In genomic region chr2:159054985-159055384, GRCh38 we compare ENCODE assay signal across 14 cellular contexts.
DNase-seq lines count a peak whose midpoint lies in the region; ATAC-seq, FAIRE-seq and TF ChIP-seq lines count a peak whose summit lies in the region.
"Had no signal": no experiment of that assay in that cellular context is flagged by ENCODE, and none has a peak within 500 bp of the region (broad histone marks: within the 10 kb centered on the region; RNA-seq: fewer than 3 reads in every experiment).

No MANE protein-coding gene starts in this region.

- H3K9ac ChIP-seq in colonic mucosa (ENCODE audit: low read depth in 2 of 2, low read length in 2 of 2) = no peak overlapping the region

- peaks cover 4% of the 10 kb centered on the region for H3K4me1 ChIP-seq in colonic mucosa

- TF ChIP-seq CTCF in colonic mucosa (IDR thresholded peaks at IDR 0.05) (no peak), nephron progenitor cell (IDR thresholded peaks at IDR 0.05) (no peak)

- no peaks in the 10 kb centered on the region for H3K9me3 Mint-ChIP-seq in nephron progenitor cell
- H3K9me3 Mint-ChIP-seq in activated T-cell treated with anti-CD3 and anti-CD28 coated beads, Interleukin-2, amount 50 U/mL, for 72 hours = no peaks in the 10 kb centered on the region
- H3K9me3 Mint-ChIP-seq: CD14-positive monocyte had no signal

- H3K9me3 ChIP-seq in colonic mucosa = no peaks in the 10 kb centered on the region
- H3K9me3 ChIP-seq: A549 had no signal

- H3K4me3 Mint-ChIP-seq in nephron progenitor cell = no peak overlapping the region
- H3K4me3 Mint-ChIP-seq in activated T-cell treated with anti-CD3 and anti-CD28 coated beads, Interleukin-2, amount 50 U/mL, for 72 hours = no peak overlapping the region
- H3K4me3 Mint-ChIP-seq: CD14-positive monocyte had no signal

- DNase-seq in COLO829 (ENCODE audit: low spot score) = peak; percentile 84
- peak; percentile 2 for DNase-seq in Jurkat, Clone E6-1 (ENCODE audit: low read depth, low spot score)
- no peak for DNase-seq in colonic mucosa
- no peak for DNase-seq in nephron progenitor cell
- DNase-seq in activated T-cell treated with anti-CD3 and anti-CD28 coated beads, Interleukin-2, amount 50 U/mL, for 72 hours = no peak
- DNase-seq in HTR-8/SVneo (ENCODE audit: insufficient read length, low spot score) = no peak
- DNase-seq: NCI-H1436 treated with DMSO at 0.1 percent for 48 hours, NCI-H2081, NCI-H510A treated with DMSO at 0.1 percent for 48 hours had no signal

- no peaks in the 10 kb centered on the region for H3K27me3 Mint-ChIP-seq in nephron progenitor cell (ENCODE audit: low read depth, poor library complexity)
- H3K27me3 Mint-ChIP-seq in activated T-cell treated with anti-CD3 and anti-CD28 coated beads, Interleukin-2, amount 50 U/mL, for 72 hours (ENCODE audit: low read depth) = no peaks in the 10 kb centered on the region

- H3K4me3 ChIP-seq in Jurkat, Clone E6-1 (ENCODE audit: low read length) = no peak overlapping the region
- H3K4me3 ChIP-seq in colonic mucosa = no peak overlapping the region
- H3K4me3 ChIP-seq: A549 had no signal

- H3K27ac ChIP-seq in colonic mucosa = peak overlapping the region; percentile 15
- H3K27ac ChIP-seq: A549 had no signal

- peaks cover 76% of the 10 kb centered on the region for H3K4me1 Mint-ChIP-seq in nephron progenitor cell
- H3K4me1 Mint-ChIP-seq in activated T-cell treated with anti-CD3 and anti-CD28 coated beads, Interleukin-2, amount 50 U/mL, for 72 hours (ENCODE audit: low read depth) = no peaks in the 10 kb centered on the region
- H3K4me1 Mint-ChIP-seq: CD14-positive monocyte had no signal

- peaks cover 17% of the 10 kb centered on the region for H3K36me3 Mint-ChIP-seq in nephron progenitor cell (ENCODE audit: low read depth)
- no peaks in the 10 kb centered on the region for H3K36me3 Mint-ChIP-seq in activated T-cell treated with anti-CD3 and anti-CD28 coated beads, Interleukin-2, amount 50 U/mL, for 72 hours (ENCODE audit: insufficient read depth in 2 of 2)
- H3K36me3 Mint-ChIP-seq: CD14-positive monocyte had no signal

- no peaks in the 10 kb centered on the region for H3K36me3 ChIP-seq in colonic mucosa

- peak overlapping the region; percentile 36 for H3K27ac Mint-ChIP-seq in nephron progenitor cell
- H3K27ac Mint-ChIP-seq in activated T-cell treated with anti-CD3 and anti-CD28 coated beads, Interleukin-2, amount 50 U/mL, for 72 hours = no peak overlapping the region
- H3K27ac Mint-ChIP-seq: CD14-positive monocyte had no signal

- intact Hi-C loops in colonic mucosa (cut with DNase I) = no loop called here

- FAIRE-seq in HTR-8/SVneo (lab: Jason Lieb, UNC) = no peak
- FAIRE-seq: A549, H1 had no signal

- ATAC-seq in GM21528 (IDR thresholded peaks at IDR 0.05; ENCODE audit: low FRiP score, unreplicated experiment) (no peak), HG02981 (IDR thresholded peaks at IDR 0.05; ENCODE audit: unreplicated experiment) (no peak)
- no peak for ATAC-seq in activated T-cell treated with anti-CD3 and anti-CD28 coated beads, Interleukin-2, amount 50 U/mL, for 72 hours (replicated peaks in 1 of 2)
- ATAC-seq: A549 had no signal

- no peaks in the 10 kb centered on the region for H3K27me3 ChIP-seq in colonic mucosa

Comparison
In these comparisons a context has a peak if more than half of its experiments do, and no peak if none do; other contexts are left out.
1. DNase-seq: peak in COLO829 (single experiment) and Jurkat, Clone E6-1 (single experiment); none in colonic mucosa (single experiment), nephron progenitor cell (single experiment), activated T-cell treated with anti-CD3 and anti-CD28 coated beads, Interleukin-2, amount 50 U/mL, for 72 hours (0 of 2) and HTR-8/SVneo (single experiment).